33 cellular contexts compared by ENCODE assay signal in genomic region chr20:54929191-54929590, GRCh38.
"Had no signal": no experiment of that assay in that cellular context is flagged by ENCODE, and none has a peak within 500 bp of the region (broad histone marks: within the 10 kb centered on the region; RNA-seq: fewer than 3 reads in every experiment).

No MANE protein-coding gene starts in this region.

- H3K9me3 ChIP-seq: adrenal gland, body of pancreas, breast epithelium had no signal

- H3K4me1 ChIP-seq: adrenal gland, body of pancreas, breast epithelium had no signal

- DNase-seq: activated B cell treated with CpG ODN at 0.5 μM for 24 hours; activated CD4-positive, alpha-beta memory T cell treated with anti-CD3 and anti-CD28 coated beads for 36 hours; activated CD4-positive, alpha-beta T cell treated with anti-CD3 and anti-CD28 coated beads for 4 hours; activated CD4-positive, alpha-beta T cell treated with anti-CD3 and anti-CD28 coated beads, Interleukin-2, amount 10 ng/mL, durations not matched to agents 24 days and 14 days; activated CD4-positive, alpha-beta T cell treated with anti-CD3 and anti-CD28 coated beads, Interleukin-2, amount 50 U/mL, for 1 hour; activated CD4-positive, alpha-beta T cell treated with anti-CD3 and anti-CD28 coated beads, Interleukin-2, amount 50 U/mL, for 4 hours; activated CD4-positive, CD25-positive, alpha-beta regulatory T cell treated with anti-CD3 and anti-CD28 coated beads, Interleukin-2, amount 50 U/mL, for 72 hours; activated CD8-positive, alpha-beta memory T cell treated with anti-CD3 and anti-CD28 coated beads, Interleukin-2, amount 50 U/mL, for 4 hours; activated CD8-positive, alpha-beta T cell treated with anti-CD3 and anti-CD28 coated beads for 36 hours; activated effector memory CD4-positive, alpha-beta T cell treated with anti-CD3 and anti-CD28 coated beads, Interleukin-2, amount 50 U/mL, for 16 hours; activated gamma-delta T cell treated with Interleukin-2 at 50 U/mL for 16 hours; activated naive CD4-positive, alpha-beta T cell; activated naive CD4-positive, alpha-beta T cell treated with anti-CD3 and anti-CD28 coated beads for 36 hours; activated naive CD4-positive, alpha-beta T cell treated with anti-CD3 and anti-CD28 coated beads, Interleukin-2, amount 50 U/mL, for 16 hours; activated naive CD8-positive, alpha-beta T cell treated with anti-CD3 and anti-CD28 coated beads for 36 hours; activated T-cell treated with anti-CD3 and anti-CD28 coated beads for 4 hours; activated T-cell treated with anti-CD3 and anti-CD28 coated beads, Interleukin-2, amount 50 U/mL, for 1 hour; activated T-cell treated with anti-CD3 and anti-CD28 coated beads, Interleukin-2, amount 50 U/mL, for 4 hours; activated T-cell treated with anti-CD3 and anti-CD28 coated beads, Interleukin-2, amount 50 U/mL, for 72 hours; adrenal gland; amniotic stem cell; aorta; body of pancreas; brain microvascular endothelial cell; central memory CD4-positive, alpha-beta T cell; T-helper 2 cell; T-helper 9 cell had no signal

- FAIRE-seq: astrocyte, TTC549 had no signal

- ATAC-seq: activated CD8-positive, alpha-beta T cell treated with anti-CD3 and anti-CD28 coated beads for 36 hours; activated naive CD4-positive, alpha-beta T cell treated with anti-CD3 and anti-CD28 coated beads, Interleukin-2, amount 50 U/mL, for 72 hours; activated T-cell treated with anti-CD3 and anti-CD28 coated beads, Interleukin-2, amount 50 U/mL, for 4 hours; activated T-cell treated with anti-CD3 and anti-CD28 coated beads, Interleukin-2, amount 50 U/mL, for 72 hours; activated T-helper 17 cell treated with anti-CD3 and anti-CD28 coated beads, Interleukin-2, amount 50 U/mL, for 72 hours; body of pancreas had no signal

- H3K27me3 ChIP-seq: adrenal gland, body of pancreas, brain microvascular endothelial cell, breast epithelium had no signal

- H3K4me3 ChIP-seq: adrenal gland, body of pancreas, breast epithelium had no signal

- H3K27ac ChIP-seq: adrenal gland, body of pancreas, brain microvascular endothelial cell, breast epithelium, VCaP had no signal

- H3K36me3 ChIP-seq: adrenal gland, brain microvascular endothelial cell, breast epithelium had no signal
